1 cellular context compared by ENCODE assay signal in genomic region chr12:93377543-93378372, GRCh38.
TF ChIP-seq lines count a peak whose summit lies in the region.

Gene NUDT4 (plus strand): TSS chr12:93377925. CDS start chr12:93378323, 398 bp downstream.

TF ChIP-seq in GM12878, 131 proteins besides CTCF, POLR2A, EP300 and RAD21 (continued from another document):
- peak; percentile 97; the same call in 1 of the 2 replicates for TF ChIP-seq ZSCAN29 (IDR thresholded peaks at IDR 0.05)
- TF ChIP-seq SP1 (IDR thresholded peaks at IDR 0.05; ENCODE audit: low read depth, low read length): peak; percentile 29
